Comparison of ENCODE assay signal across 11 cellular contexts in the genomic region with DNA sequence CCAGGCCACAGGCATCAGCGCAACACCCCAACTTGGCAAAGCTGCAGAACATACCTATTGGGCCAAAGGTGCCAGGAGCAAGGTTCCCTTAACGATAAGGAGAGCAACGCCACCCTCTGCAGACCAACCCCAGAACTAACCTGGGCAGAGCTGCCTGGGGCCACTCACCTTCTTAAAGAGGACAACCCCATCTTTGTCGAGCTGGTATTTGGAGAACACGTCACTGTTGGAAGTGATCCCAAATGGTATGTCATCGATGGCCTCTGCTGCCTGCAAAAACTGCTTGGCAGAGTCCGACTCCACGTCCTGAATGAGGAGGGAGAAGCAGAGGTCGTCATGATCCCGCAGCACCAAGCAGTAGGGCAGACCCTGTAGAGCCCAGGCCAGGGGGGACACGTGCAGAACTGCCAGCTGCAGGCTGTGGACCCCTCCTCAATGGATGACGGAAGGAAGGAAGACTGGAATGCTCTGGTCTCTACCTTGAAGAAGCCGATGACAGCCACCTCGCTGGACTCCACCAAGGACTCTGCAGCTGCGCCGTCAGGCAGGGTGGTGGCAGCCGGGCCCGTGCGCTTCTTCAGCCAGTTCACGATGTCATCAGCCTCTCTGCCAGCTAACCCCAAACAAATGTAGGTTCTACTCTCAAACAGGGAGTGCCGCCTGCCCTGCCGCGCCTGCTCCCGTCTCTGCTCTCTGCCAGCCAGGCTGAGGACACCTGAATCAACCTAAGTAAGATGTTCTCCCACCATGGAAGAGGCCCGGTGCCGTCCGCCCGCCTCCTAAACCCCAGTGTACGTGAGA. TPM values are rescaled to one million over a fixed set of nuclear protein-coding genes. Genes with fewer than 3 reads are reported as not detected.
DNase-seq lines count a peak whose midpoint lies in the region; ATAC-seq and TF ChIP-seq lines count a peak whose summit lies in the region.
"Had no signal": no experiment of that assay in that cellular context is flagged by ENCODE, and none has a peak within 500 bp of the region (broad histone marks: within the 10 kb centered on the region; RNA-seq: fewer than 3 reads in every experiment).

No MANE protein-coding gene starts in this region.

- ATAC-seq in GM21528 (IDR thresholded peaks at IDR 0.05; ENCODE audit: low FRiP score, unreplicated experiment): no peak

- no peak overlapping the region for H3K4me2 ChIP-seq in neural progenitor cell

- H3K4me1 Mint-ChIP-seq in endodermal cell (peaks cover 6% of the 10 kb centered on the region), neural progenitor cell (peaks cover 10% of the 10 kb centered on the region)

- H3K4me1 ChIP-seq in endodermal cell (ENCODE audit: control insufficient read depth, insufficient read depth, low read length) (peaks cover 8% of the 10 kb centered on the region), neural progenitor cell (peaks cover 7% of the 10 kb centered on the region)

- H3F3A ChIP-seq in neural progenitor cell (ENCODE audit: low read depth): peaks cover 16% of the 10 kb centered on the region

- H3K4me3 ChIP-seq in NB4 (ENCODE audit: low read depth, low read length) (peak overlapping the region; percentile 11), endodermal cell (ENCODE audit: low read length) (no peak overlapping the region), neural progenitor cell (no peak overlapping the region)

- H3K27me3 ChIP-seq in endodermal cell (ENCODE audit: control insufficient read depth, insufficient read depth, low read length, poor library complexity, severe bottlenecking) (no peaks in the 10 kb centered on the region), neural progenitor cell (no peaks in the 10 kb centered on the region)

- no peak for DNase-seq in GM10266 (ENCODE audit: extremely low spot score)
- no peak for DNase-seq in NB4 (ENCODE audit: low read depth)
- peak; percentile 75 for DNase-seq in endodermal cell
- no peak for DNase-seq in neural progenitor cell (ENCODE audit: low spot score)
- DNase-seq in AG20443 (ENCODE audit: low spot score): no peak
- DNase-seq in SIG-M5 treated with dmso at 0.1 percent for 504 hours (lab: John Stamatoyannopoulos, UW; ENCODE audit: unreplicated experiment): no peak
- DNase-seq in central memory CD4-positive, alpha-beta T cell: no peak
- DNase-seq: naive B cell, NCI-H1436, T1000 had no signal

- H3K27ac ChIP-seq in endodermal cell (ENCODE audit: low read depth, low read length) (no peak overlapping the region), neural progenitor cell (no peak overlapping the region)

- H3K27me3 Mint-ChIP-seq in endodermal cell (ENCODE audit: insufficient read depth): no peaks in the 10 kb centered on the region
- peaks cover 2% of the 10 kb centered on the region for H3K27me3 Mint-ChIP-seq in neural progenitor cell (ENCODE audit: insufficient read depth, low read depth)
- H3K27me3 Mint-ChIP-seq: naive B cell had no signal

- peak; percentile 12 for TF ChIP-seq CTCF in GM10266 (IDR thresholded peaks at IDR 0.05; ENCODE audit: control insufficient read depth, insufficient read depth, low read depth, missing control alignments)
- TF ChIP-seq CTCF in NB4 (IDR thresholded peaks at IDR 0.05; ENCODE audit: low read depth, low read length): no peak
- peak; percentile 53 for TF ChIP-seq CTCF in endodermal cell (conservative IDR thresholded peaks at IDR 0.05)
- peak; percentile 23 for TF ChIP-seq CTCF in neural progenitor cell (IDR thresholded peaks at IDR 0.05)

- H3K27ac Mint-ChIP-seq in endodermal cell (peak overlapping the region; percentile 36), neural progenitor cell (no peak overlapping the region)

- H3K36me3 ChIP-seq in endodermal cell (ENCODE audit: control insufficient read depth, insufficient read depth, low read length): peaks cover 84% of the 10 kb centered on the region
- H3K36me3 ChIP-seq in neural progenitor cell: no peaks in the 10 kb centered on the region

- H3K9ac ChIP-seq in endodermal cell (ENCODE audit: extremely low read depth, low read length, poor library complexity, severe bottlenecking) (no peak overlapping the region), neural progenitor cell (no peak overlapping the region)

- H2AFZ ChIP-seq in neural progenitor cell (replicated peaks): no peak overlapping the region

- H3K4me3 Mint-ChIP-seq in endodermal cell (no peak overlapping the region), neural progenitor cell (no peak overlapping the region)

- no peaks in the 10 kb centered on the region for H3K9me3 Mint-ChIP-seq in endodermal cell
- H3K9me3 Mint-ChIP-seq in neural progenitor cell: no peaks in the 10 kb centered on the region
- H3K9me3 Mint-ChIP-seq: naive B cell had no signal

- WGBS in endodermal cell (ENCODE audit: insufficient coverage in 1 of 2, insufficient read length in 1 of 2), 2 experiments: 97% methylated on average over 25 to 28 of the region's 29 CpGs

- H3K36me3 Mint-ChIP-seq in endodermal cell (ENCODE audit: low read depth) (peaks cover 75% of the 10 kb centered on the region), neural progenitor cell (peaks cover 20% of the 10 kb centered on the region)

- TF ChIP-seq POLR2A in NB4 (IDR thresholded peaks at IDR 0.05; ENCODE audit: extremely low read depth, insufficient read length): no peak

- no peaks in the 10 kb centered on the region for H3K9me3 ChIP-seq in endodermal cell (ENCODE audit: control insufficient read depth, low read length)
- H3K9me3 ChIP-seq in neural progenitor cell (ENCODE audit: low read depth): no peaks in the 10 kb centered on the region

- H3K79me2 ChIP-seq in neural progenitor cell (ENCODE audit: low read depth): peaks cover 40% of the 10 kb centered on the region

- peaks cover 30% of the 10 kb centered on the region for H4K20me1 ChIP-seq in neural progenitor cell (ENCODE audit: low read depth)

RNA-seq across cellular contexts. Expression of a gene that starts 5.2 kb away (rescaled TPM):
- total RNA-seq in endodermal cell (100 to 1,000 TPM; 493 to 535 TPM), neural progenitor cell (ENCODE audit: low replicate concordance) (203 and 344 TPM in 2 replicates)
- polyA plus RNA-seq in endodermal cell (2013, experiment 1 of 2): 373 TPM
- 364 TPM for polyA plus RNA-seq in endodermal cell (2013, experiment 2 of 2)

RNA-seq across cellular contexts. Expression of a gene that starts 16.0 kb away (rescaled TPM):
- total RNA-seq in endodermal cell: 100 to 1,000 TPM; 240 to 254 TPM
- polyA plus RNA-seq in endodermal cell (2013, experiment 1 of 2): 180 TPM
- 185 TPM for polyA plus RNA-seq in endodermal cell (2013, experiment 2 of 2)
- total RNA-seq in neural progenitor cell (ENCODE audit: low replicate concordance): 25.1 and 47.9 TPM in 2 replicates

RNA-seq across cellular contexts. Expression of a gene that starts 20.3 kb away (rescaled TPM):
- not detected for total RNA-seq in endodermal cell
- polyA plus RNA-seq in endodermal cell (2013, experiment 1 of 2): not detected
- not detected for polyA plus RNA-seq in endodermal cell (2013, experiment 2 of 2)
- 0.12 TPM in 1 of 2 replicates, not detected in the other for total RNA-seq in neural progenitor cell (ENCODE audit: low replicate concordance)

RNA-seq across cellular contexts. Expression of a gene that starts 22.1 kb away (rescaled TPM):
- total RNA-seq in endodermal cell: 100 to 1,000 TPM; 164 to 183 TPM
- polyA plus RNA-seq in endodermal cell (2013, experiment 1 of 2): 135 TPM
- polyA plus RNA-seq in endodermal cell (2013, experiment 2 of 2): 153 TPM
- total RNA-seq in neural progenitor cell (ENCODE audit: low replicate concordance): 45.6 and 110 TPM in 2 replicates

RNA-seq across cellular contexts. Expression of a gene that starts 36.2 kb away (rescaled TPM):
- total RNA-seq in endodermal cell (100 to 1,000 TPM; 154 to 170 TPM), neural progenitor cell (ENCODE audit: low replicate concordance) (140 and 156 TPM in 2 replicates)
- 123 TPM for polyA plus RNA-seq in endodermal cell (2013, experiment 1 of 2)
- 122 TPM for polyA plus RNA-seq in endodermal cell (2013, experiment 2 of 2)
